Comparison of ENCODE assay signal across 1 cellular context in the genomic region with DNA sequence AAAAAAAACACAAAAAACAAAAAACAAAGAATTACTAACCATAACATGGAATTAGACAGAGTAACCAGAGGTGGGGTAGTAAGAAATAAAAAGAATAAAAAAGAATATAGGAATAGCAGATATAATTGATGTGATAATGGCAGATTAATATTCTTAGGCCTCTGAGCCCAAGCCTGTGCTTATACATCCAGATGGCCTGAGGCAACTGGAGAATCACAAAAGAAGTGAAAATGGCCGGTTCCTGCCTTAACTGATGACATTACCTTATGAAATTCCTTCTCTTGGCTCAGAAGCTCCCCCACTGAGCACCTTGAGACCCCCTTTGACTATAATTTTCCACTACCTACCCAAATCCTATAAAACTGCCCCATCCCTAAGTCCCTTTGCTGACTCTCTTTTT.
TF ChIP-seq lines count a peak whose summit lies in the region.

No MANE protein-coding gene starts in this region.

TF ChIP-seq in GM23338, 12 proteins besides CTCF, POLR2A, EP300 and RAD21 (continued from another document):
- TF ChIP-seq, protein P1, sequence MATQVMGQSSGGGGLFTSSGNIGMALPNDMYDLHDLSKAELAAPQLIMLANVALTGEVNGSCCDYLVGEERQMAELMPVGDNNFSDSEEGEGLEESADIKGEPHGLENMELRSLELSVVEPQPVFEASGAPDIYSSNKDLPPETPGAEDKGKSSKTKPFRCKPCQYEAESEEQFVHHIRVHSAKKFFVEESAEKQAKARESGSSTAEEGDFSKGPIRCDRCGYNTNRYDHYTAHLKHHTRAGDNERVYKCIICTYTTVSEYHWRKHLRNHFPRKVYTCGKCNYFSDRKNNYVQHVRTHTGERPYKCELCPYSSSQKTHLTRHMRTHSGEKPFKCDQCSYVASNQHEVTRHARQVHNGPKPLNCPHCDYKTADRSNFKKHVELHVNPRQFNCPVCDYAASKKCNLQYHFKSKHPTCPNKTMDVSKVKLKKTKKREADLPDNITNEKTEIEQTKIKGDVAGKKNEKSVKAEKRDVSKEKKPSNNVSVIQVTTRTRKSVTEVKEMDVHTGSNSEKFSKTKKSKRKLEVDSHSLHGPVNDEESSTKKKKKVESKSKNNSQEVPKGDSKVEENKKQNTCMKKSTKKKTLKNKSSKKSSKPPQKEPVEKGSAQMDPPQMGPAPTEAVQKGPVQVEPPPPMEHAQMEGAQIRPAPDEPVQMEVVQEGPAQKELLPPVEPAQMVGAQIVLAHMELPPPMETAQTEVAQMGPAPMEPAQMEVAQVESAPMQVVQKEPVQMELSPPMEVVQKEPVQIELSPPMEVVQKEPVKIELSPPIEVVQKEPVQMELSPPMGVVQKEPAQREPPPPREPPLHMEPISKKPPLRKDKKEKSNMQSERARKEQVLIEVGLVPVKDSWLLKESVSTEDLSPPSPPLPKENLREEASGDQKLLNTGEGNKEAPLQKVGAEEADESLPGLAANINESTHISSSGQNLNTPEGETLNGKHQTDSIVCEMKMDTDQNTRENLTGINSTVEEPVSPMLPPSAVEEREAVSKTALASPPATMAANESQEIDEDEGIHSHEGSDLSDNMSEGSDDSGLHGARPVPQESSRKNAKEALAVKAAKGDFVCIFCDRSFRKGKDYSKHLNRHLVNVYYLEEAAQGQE (IDR thresholded peaks at IDR 0.05; ENCODE audit: unreplicated experiment), result no peak
- no peak for TF ChIP-seq EZH2 (IDR thresholded peaks at IDR 0.05; ENCODE audit: low read depth, unreplicated experiment)
- TF ChIP-seq STAT1 (IDR thresholded peaks at IDR 0.05; ENCODE audit: unreplicated experiment), result no peak
- no peak for TF ChIP-seq EZH2phosphoT487 (IDR thresholded peaks at IDR 0.05; ENCODE audit: unreplicated experiment)
- TF ChIP-seq CREB1 (CRISPR knock-in tag; IDR thresholded peaks at IDR 0.05; ENCODE audit: low read depth), result no peak
- TF ChIP-seq ZNF462 (CRISPR knock-in tag; IDR thresholded peaks at IDR 0.05), result no peak
- no peak for TF ChIP-seq NANOG (IDR thresholded peaks at IDR 0.05; ENCODE audit: borderline replicate concordance)
- no peak for TF ChIP-seq JUNB (IDR thresholded peaks at IDR 0.05; ENCODE audit: unreplicated experiment)
- TF ChIP-seq, protein P2, sequence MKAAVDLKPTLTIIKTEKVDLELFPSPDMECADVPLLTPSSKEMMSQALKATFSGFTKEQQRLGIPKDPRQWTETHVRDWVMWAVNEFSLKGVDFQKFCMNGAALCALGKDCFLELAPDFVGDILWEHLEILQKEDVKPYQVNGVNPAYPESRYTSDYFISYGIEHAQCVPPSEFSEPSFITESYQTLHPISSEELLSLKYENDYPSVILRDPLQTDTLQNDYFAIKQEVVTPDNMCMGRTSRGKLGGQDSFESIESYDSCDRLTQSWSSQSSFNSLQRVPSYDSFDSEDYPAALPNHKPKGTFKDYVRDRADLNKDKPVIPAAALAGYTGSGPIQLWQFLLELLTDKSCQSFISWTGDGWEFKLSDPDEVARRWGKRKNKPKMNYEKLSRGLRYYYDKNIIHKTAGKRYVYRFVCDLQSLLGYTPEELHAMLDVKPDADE (IDR thresholded peaks at IDR 0.05), result no peak
- no peak for TF ChIP-seq ZNF114 (CRISPR knock-in tag; IDR thresholded peaks at IDR 0.05)
- TF ChIP-seq ZNF331 (CRISPR knock-in tag; IDR thresholded peaks at IDR 0.05; ENCODE audit: low read depth), result no peak
